ENCODE assay signal across 1 cellular context in the genomic region with DNA sequence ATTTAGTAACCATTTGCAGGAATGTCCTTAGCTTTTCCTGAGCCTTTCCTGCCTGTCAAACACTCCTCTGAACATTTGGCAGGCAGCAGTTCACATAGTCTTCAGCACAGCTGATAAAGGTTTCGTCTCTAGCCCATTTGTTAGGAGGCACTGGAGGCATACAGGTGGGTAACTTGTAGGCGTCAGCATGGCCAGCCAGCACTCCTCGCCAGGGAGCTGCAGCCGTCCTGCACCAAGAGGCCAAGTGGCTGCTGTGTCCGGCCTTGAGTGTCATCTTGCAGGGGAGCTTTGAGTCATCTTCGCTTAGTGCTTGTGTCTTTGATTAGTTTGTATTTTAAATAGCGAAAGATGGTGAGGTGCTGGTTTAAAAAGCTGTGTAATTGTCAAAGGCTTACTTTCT.
TF ChIP-seq lines count a peak whose summit lies in the region.

No MANE protein-coding gene starts in this region.

TF ChIP-seq in WTC11, 78 proteins besides CTCF, POLR2A, EP300 and RAD21 (continued from another document):
- TF ChIP-seq, protein P1, sequence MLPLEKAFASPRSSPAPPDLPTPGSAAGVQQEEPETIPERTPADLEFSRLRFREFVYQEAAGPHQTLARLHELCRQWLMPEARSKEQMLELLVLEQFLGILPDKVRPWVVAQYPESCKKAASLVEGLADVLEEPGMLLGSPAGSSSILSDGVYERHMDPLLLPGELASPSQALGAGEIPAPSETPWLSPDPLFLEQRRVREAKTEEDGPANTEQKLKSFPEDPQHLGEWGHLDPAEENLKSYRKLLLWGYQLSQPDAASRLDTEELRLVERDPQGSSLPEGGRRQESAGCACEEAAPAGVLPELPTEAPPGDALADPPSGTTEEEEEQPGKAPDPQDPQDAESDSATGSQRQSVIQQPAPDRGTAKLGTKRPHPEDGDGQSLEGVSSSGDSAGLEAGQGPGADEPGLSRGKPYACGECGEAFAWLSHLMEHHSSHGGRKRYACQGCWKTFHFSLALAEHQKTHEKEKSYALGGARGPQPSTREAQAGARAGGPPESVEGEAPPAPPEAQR (CRISPR knock-in tag; IDR thresholded peaks at IDR 0.05), result no peak
- TF ChIP-seq, protein P2, sequence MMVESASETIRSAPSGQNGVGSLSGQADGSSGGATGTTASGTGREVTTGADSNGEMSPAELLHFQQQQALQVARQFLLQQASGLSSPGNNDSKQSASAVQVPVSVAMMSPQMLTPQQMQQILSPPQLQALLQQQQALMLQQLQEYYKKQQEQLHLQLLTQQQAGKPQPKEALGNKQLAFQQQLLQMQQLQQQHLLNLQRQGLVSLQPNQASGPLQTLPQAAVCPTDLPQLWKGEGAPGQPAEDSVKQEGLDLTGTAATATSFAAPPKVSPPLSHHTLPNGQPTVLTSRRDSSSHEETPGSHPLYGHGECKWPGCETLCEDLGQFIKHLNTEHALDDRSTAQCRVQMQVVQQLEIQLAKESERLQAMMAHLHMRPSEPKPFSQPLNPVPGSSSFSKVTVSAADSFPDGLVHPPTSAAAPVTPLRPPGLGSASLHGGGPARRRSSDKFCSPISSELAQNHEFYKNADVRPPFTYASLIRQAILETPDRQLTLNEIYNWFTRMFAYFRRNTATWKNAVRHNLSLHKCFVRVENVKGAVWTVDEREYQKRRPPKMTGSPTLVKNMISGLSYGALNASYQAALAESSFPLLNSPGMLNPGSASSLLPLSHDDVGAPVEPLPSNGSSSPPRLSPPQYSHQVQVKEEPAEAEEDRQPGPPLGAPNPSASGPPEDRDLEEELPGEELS (CRISPR knock-in tag; IDR thresholded peaks at IDR 0.05), result no peak
- TF ChIP-seq FOXK1 (CRISPR knock-in tag; IDR thresholded peaks at IDR 0.05) (no peak), ZBTB21 (CRISPR knock-in tag; IDR thresholded peaks at IDR 0.05; ENCODE audit: borderline replicate concordance) (no peak)
- TF ChIP-seq, protein P3, sequence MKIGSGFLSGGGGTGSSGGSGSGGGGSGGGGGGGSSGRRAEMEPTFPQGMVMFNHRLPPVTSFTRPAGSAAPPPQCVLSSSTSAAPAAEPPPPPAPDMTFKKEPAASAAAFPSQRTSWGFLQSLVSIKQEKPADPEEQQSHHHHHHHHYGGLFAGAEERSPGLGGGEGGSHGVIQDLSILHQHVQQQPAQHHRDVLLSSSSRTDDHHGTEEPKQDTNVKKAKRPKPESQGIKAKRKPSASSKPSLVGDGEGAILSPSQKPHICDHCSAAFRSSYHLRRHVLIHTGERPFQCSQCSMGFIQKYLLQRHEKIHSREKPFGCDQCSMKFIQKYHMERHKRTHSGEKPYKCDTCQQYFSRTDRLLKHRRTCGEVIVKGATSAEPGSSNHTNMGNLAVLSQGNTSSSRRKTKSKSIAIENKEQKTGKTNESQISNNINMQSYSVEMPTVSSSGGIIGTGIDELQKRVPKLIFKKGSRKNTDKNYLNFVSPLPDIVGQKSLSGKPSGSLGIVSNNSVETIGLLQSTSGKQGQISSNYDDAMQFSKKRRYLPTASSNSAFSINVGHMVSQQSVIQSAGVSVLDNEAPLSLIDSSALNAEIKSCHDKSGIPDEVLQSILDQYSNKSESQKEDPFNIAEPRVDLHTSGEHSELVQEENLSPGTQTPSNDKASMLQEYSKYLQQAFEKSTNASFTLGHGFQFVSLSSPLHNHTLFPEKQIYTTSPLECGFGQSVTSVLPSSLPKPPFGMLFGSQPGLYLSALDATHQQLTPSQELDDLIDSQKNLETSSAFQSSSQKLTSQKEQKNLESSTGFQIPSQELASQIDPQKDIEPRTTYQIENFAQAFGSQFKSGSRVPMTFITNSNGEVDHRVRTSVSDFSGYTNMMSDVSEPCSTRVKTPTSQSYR (CRISPR knock-in tag; IDR thresholded peaks at IDR 0.05), result no peak
